ENCODE assay signal across 1 cellular context in the genomic region with DNA sequence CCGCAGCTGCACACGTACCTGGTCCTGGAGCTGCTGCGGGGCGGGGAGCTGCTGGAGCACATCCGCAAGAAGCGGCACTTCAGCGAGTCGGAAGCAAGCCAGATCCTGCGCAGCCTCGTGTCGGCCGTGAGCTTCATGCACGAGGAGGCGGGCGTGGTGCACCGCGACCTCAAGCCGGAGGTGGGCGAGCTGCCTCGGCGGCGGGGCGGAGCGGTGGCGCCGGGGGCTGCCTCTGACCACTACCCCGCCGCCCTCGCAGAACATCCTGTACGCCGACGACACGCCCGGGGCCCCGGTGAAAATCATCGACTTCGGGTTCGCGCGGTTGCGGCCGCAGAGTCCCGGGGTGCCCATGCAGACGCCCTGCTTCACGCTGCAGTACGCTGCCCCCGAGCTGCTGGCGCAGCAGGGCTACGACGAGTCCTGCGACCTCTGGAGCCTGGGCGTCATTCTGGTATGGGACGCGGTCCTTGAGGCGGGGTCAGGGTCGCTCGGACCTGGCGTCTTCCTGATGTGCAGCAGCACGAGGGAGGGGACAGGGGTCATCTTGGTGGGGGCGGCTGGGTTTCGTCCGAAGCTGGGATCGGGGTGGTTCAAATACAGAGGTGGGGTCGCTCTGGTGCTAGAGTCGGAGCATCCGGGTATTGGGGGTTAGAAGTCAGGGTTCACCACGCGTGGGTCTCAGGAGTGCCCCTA.
TF ChIP-seq lines count a peak whose summit lies in the region.

No MANE protein-coding gene starts in this region.

TF ChIP-seq in K562, 482 proteins besides CTCF, POLR2A, EP300 and RAD21:
- TF ChIP-seq, protein P1, sequence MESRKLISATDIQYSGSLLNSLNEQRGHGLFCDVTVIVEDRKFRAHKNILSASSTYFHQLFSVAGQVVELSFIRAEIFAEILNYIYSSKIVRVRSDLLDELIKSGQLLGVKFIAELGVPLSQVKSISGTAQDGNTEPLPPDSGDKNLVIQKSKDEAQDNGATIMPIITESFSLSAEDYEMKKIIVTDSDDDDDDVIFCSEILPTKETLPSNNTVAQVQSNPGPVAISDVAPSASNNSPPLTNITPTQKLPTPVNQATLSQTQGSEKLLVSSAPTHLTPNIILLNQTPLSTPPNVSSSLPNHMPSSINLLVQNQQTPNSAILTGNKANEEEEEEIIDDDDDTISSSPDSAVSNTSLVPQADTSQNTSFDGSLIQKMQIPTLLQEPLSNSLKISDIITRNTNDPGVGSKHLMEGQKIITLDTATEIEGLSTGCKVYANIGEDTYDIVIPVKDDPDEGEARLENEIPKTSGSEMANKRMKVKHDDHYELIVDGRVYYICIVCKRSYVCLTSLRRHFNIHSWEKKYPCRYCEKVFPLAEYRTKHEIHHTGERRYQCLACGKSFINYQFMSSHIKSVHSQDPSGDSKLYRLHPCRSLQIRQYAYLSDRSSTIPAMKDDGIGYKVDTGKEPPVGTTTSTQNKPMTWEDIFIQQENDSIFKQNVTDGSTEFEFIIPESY (CRISPR knock-in tag; IDR thresholded peaks at IDR 0.05), result peak; percentile 74; the same call in 1 of the 2 replicates
- no peak for TF ChIP-seq ETS2 (tag; IDR thresholded peaks at IDR 0.05; ENCODE audit: borderline replicate concordance, poor library complexity, severe bottlenecking)
TF ChIP-seq in K562: peak in this region for 1.
